1 cellular context compared by ENCODE assay signal in genomic region chr3:182436547-182436946, GRCh38.
TF ChIP-seq lines count a peak whose summit lies in the region.

No MANE protein-coding gene starts in this region.

TF ChIP-seq in HepG2, 621 proteins besides CTCF, POLR2A, EP300 and RAD21:
- TF ChIP-seq SIX1 (CRISPR knock-in tag; IDR thresholded peaks at IDR 0.05; ENCODE audit: borderline replicate concordance) (peak; percentile 69; the same call in 1 of the 2 replicates), MZF1 (CRISPR knock-in tag; IDR thresholded peaks at IDR 0.05; ENCODE audit: borderline replicate concordance) (no peak), HIC2 (CRISPR knock-in tag; IDR thresholded peaks at IDR 0.05; ENCODE audit: low read depth) (no peak), CEBPB (IDR thresholded peaks at IDR 0.05; ENCODE audit: borderline replicate concordance, low read depth, low read length) (no peak), FOXA3 (CRISPR knock-in tag; IDR thresholded peaks at IDR 0.05) (peak; percentile 60; the same call in 1 of the 2 replicates), ATAD3A (CRISPR knock-in tag; IDR thresholded peaks at IDR 0.05) (no peak), SIX4 (CRISPR knock-in tag; IDR thresholded peaks at IDR 0.05) (0 out of 2 replicates have a peak, but pooled peaks have one; percentile 59)
